ENCODE assay signal across 13 cellular contexts in genomic region chr2:1132328-1132964, GRCh38.
A peak's percentile ranks its signal among the peaks of the same experiment; 100 is the strongest.
DNase-seq lines count a peak whose midpoint lies in the region; ATAC-seq, FAIRE-seq and TF ChIP-seq lines count a peak whose summit lies in the region.
"Had no signal": no experiment of that assay in that cellular context is flagged by ENCODE, and none has a peak within 500 bp of the region (broad histone marks: within the 10 kb centered on the region; RNA-seq: fewer than 3 reads in every experiment).

No MANE protein-coding gene starts in this region.

- DNase-seq in GM12891 (ENCODE audit: insufficient read length, low spot score), result no peak
- DNase-seq in NCI-H187 treated with DMSO at 0.1 percent for 48 hours (lab: John Stamatoyannopoulos, UW), result peak; percentile 97
- peak; percentile 10 for DNase-seq in SK-N-DZ (ENCODE audit: low spot score)
- peak; percentile 25 for DNase-seq in stimulated activated CD4-positive, alpha-beta T cell treated with anti-CD3 and anti-CD28 coated beads, Interleukin-12 subunit alpha, Interleukin-12 subunit beta, amount 100 ng/mL, for 4 hours
- no peak for DNase-seq in substantia nigra (lab: John Stamatoyannopoulos, UW)
- DNase-seq in hypothalamus (lab: John Stamatoyannopoulos, UW), result no peak
- DNase-seq in H7, result no peak
- DNase-seq: naive thymus-derived CD4-positive, alpha-beta T cell had no signal

- ATAC-seq in GM19023 (IDR thresholded peaks at IDR 0.05; ENCODE audit: unreplicated experiment), result no peak
- ATAC-seq: naive thymus-derived CD4-positive, alpha-beta T cell; sciatic nerve had no signal

- peak; percentile 72 for FAIRE-seq in GM12891 (lab: Jason Lieb, UNC)
- FAIRE-seq: islet of Langerhans had no signal

- H3K36me3 ChIP-seq in H7 (replicated peaks; ENCODE audit: control insufficient read depth, insufficient read depth, low read length), result no peaks in the 10 kb centered on the region; the same call in 1 of the 2 replicates

- no peak for TF ChIP-seq POLR2A in GM12891 (IDR thresholded peaks at IDR 0.05; ENCODE audit: low read depth, low read length)

- no peak overlapping the region for H3K4me3 ChIP-seq in H7 (ENCODE audit: insufficient read depth, low read depth, low read length)
- H3K4me3 ChIP-seq: coronary artery had no signal

- no peak overlapping the region for H3K27ac ChIP-seq in substantia nigra (ENCODE audit: low read depth, low read length, poor library complexity, severe bottlenecking)
- H3K27ac ChIP-seq: C4-2B, coronary artery had no signal

- H3K27me3 ChIP-seq in H7 (ENCODE audit: control insufficient read depth, insufficient read depth, low read length), result no peaks in the 10 kb centered on the region

TF ChIP-seq in GM12891, 5 proteins besides CTCF, POLR2A, EP300 and RAD21:
- TF ChIP-seq POLR2AphosphoS5 (IDR thresholded peaks at IDR 0.05; ENCODE audit: low read depth, low read length) (no peak), SPI1 (IDR thresholded peaks at IDR 0.05; ENCODE audit: low read depth, low read length) (no peak)

Comparison
In these comparisons a context has a peak if more than half of its experiments do, and no peak if none do; other contexts are left out.
1. DNase-seq: peak in NCI-H187 treated with DMSO at 0.1 percent for 48 hours (single experiment), SK-N-DZ (single experiment) and stimulated activated CD4-positive, alpha-beta T cell treated with anti-CD3 and anti-CD28 coated beads, Interleukin-12 subunit alpha, Interleukin-12 subunit beta, amount 100 ng/mL, for 4 hours (single experiment); none in GM12891 (single experiment), substantia nigra (0 of 49), hypothalamus (0 of 51) and H7 (single experiment).